In genomic region chr22:46074771-46075551, GRCh38 we compare ENCODE assay signal across 9 cellular contexts.
A peak's percentile ranks its signal among the peaks of the same experiment; 100 is the strongest.
DNase-seq lines count a peak whose midpoint lies in the region; ATAC-seq, FAIRE-seq and TF ChIP-seq lines count a peak whose summit lies in the region.
"Had no signal": no experiment of that assay in that cellular context is flagged by ENCODE, and none has a peak within 500 bp of the region (broad histone marks: within the 10 kb centered on the region; RNA-seq: fewer than 3 reads in every experiment).

No MANE protein-coding gene starts in this region.

- H4K20me1 ChIP-seq in GM23338 (replicated peaks; ENCODE audit: insufficient read depth), result no peaks in the 10 kb centered on the region

- peak overlapping the region; percentile 11 for H3K9ac ChIP-seq in rectal smooth muscle tissue (ENCODE audit: low read length)

- H3K36me3 ChIP-seq in GM23338 (ENCODE audit: insufficient read depth) (no peaks in the 10 kb centered on the region; the same call in 1 of the 2 replicates), rectal smooth muscle tissue (ENCODE audit: control insufficient read depth, insufficient read depth, low read length) (peaks cover 2% of the 10 kb centered on the region)

- no peak overlapping the region for H2AFZ ChIP-seq in GM23338

- peaks cover 18% of the 10 kb centered on the region; the same call in 1 of the 2 replicates for H3F3A ChIP-seq in GM23338 (replicated peaks; ENCODE audit: low read depth)

- peaks cover 67% of the 10 kb centered on the region for H3K79me2 ChIP-seq in GM23338 (replicated peaks; ENCODE audit: insufficient read depth)

- no peaks in the 10 kb centered on the region for H3K9me3 Mint-ChIP-seq in GM23338

- H3K36me3 Mint-ChIP-seq in GM23338 (ENCODE audit: low read depth), result peaks cover 2% of the 10 kb centered on the region; the same call in 1 of the 3 replicates

- H3K27ac ChIP-seq in GM23338 (ENCODE audit: low read depth) (no peak overlapping the region), rectal smooth muscle tissue (ENCODE audit: low read depth, low read length) (peak overlapping the region; percentile 94)

- TF ChIP-seq CTCF in GM23338 (conservative IDR thresholded peaks at IDR 0.05; ENCODE audit: low read depth in 2 of 2), result no peak

- no peak overlapping the region for H3K4me3 Mint-ChIP-seq in GM23338

- ATAC-seq in GM23338 (peak; percentile 2; the same call in 1 of the 3 replicates), GM19328 (IDR thresholded peaks at IDR 0.05; ENCODE audit: unreplicated experiment) (no peak), GM21423 (IDR thresholded peaks at IDR 0.05; ENCODE audit: unreplicated experiment) (no peak)

- peaks cover 51% of the 10 kb centered on the region for H3K4me1 Mint-ChIP-seq in GM23338

- no peaks in the 10 kb centered on the region for H3K9me2 ChIP-seq in GM23338 (ENCODE audit: insufficient read depth)

- H3K27me3 ChIP-seq in GM23338 (ENCODE audit: insufficient read depth) (peaks cover 31% of the 10 kb centered on the region), rectal smooth muscle tissue (ENCODE audit: control insufficient read depth, insufficient read depth, low read length) (no peaks in the 10 kb centered on the region)

- peaks cover 44% of the 10 kb centered on the region for H3K27me3 Mint-ChIP-seq in GM23338 (ENCODE audit: insufficient read depth, low read depth, poor library complexity)

- H3K4me1 ChIP-seq in GM23338 (ENCODE audit: insufficient read depth) (peaks cover 56% of the 10 kb centered on the region), rectal smooth muscle tissue (ENCODE audit: control insufficient read depth, insufficient read depth, low read length) (peaks cover 46% of the 10 kb centered on the region)

- DNase-seq in GM23338 (ENCODE audit: low spot score), result peak; percentile 36
- peak; percentile 30 for DNase-seq in RCC 7860 (ENCODE audit: low spot score)
- DNase-seq in fibroblast of peridontal ligament (ENCODE audit: extremely low read depth), result peak; percentile 38
- no peak for DNase-seq in Ammon's horn (ENCODE audit: low spot score)
- no peak for DNase-seq in effector CD8-positive, alpha-beta T cell (lab: John Stamatoyannopoulos, UW)

- FAIRE-seq in RCC 7860 (lab: Jason Lieb, UNC), result no peak
- FAIRE-seq: endometrium had no signal

- H3K4me2 ChIP-seq in GM23338, result peak overlapping the region; percentile 51

- peak overlapping the region; percentile 65; the same call in 1 of the 2 replicates for H3K4me3 ChIP-seq in GM23338
- peak overlapping the region; percentile 78 for H3K4me3 ChIP-seq in rectal smooth muscle tissue (ENCODE audit: low read length)

- no peak overlapping the region for H3K27ac Mint-ChIP-seq in GM23338

TF ChIP-seq in GM23338, 12 proteins besides CTCF, POLR2A, EP300 and RAD21 (continues in another document):
- TF ChIP-seq JUNB (IDR thresholded peaks at IDR 0.05; ENCODE audit: unreplicated experiment) (no peak), ETS1 (IDR thresholded peaks at IDR 0.05) (no peak), CREB1 (CRISPR knock-in tag; IDR thresholded peaks at IDR 0.05; ENCODE audit: low read depth) (no peak), ZNF114 (CRISPR knock-in tag; IDR thresholded peaks at IDR 0.05) (no peak), EZH2 (IDR thresholded peaks at IDR 0.05; ENCODE audit: low read depth, unreplicated experiment) (no peak), EZH2phosphoT487 (IDR thresholded peaks at IDR 0.05; ENCODE audit: unreplicated experiment) (no peak), NANOG (IDR thresholded peaks at IDR 0.05; ENCODE audit: borderline replicate concordance) (no peak), ZNF331 (CRISPR knock-in tag; IDR thresholded peaks at IDR 0.05; ENCODE audit: low read depth) (no peak), REST (IDR thresholded peaks at IDR 0.05; ENCODE audit: unreplicated experiment) (no peak), STAT1 (IDR thresholded peaks at IDR 0.05; ENCODE audit: unreplicated experiment) (no peak), POLR2AphosphoS5 (IDR thresholded peaks at IDR 0.05; ENCODE audit: low read depth) (no peak)

Comparison
In these comparisons a context has a peak if more than half of its experiments do, and no peak if none do; other contexts are left out.
1. DNase-seq: peak in GM23338 (single experiment), RCC 7860 (single experiment) and fibroblast of peridontal ligament (single experiment); none in Ammon's horn (single experiment) and effector CD8-positive, alpha-beta T cell (single experiment).